Comparison of ENCODE assay signal across 10 cellular contexts in genomic region chrX:63503541-63503940, GRCh38.
DNase-seq lines count a peak whose midpoint lies in the region; ATAC-seq, FAIRE-seq and TF ChIP-seq lines count a peak whose summit lies in the region.
"Had no signal": no experiment of that assay in that cellular context is flagged by ENCODE, and none has a peak within 500 bp of the region (broad histone marks: within the 10 kb centered on the region; RNA-seq: fewer than 3 reads in every experiment).

No MANE protein-coding gene starts in this region.

- ATAC-seq in psoas muscle = no peak

- FAIRE-seq in HTR-8/SVneo (lab: Jason Lieb, UNC) = no peak

- H3K4me1 ChIP-seq in psoas muscle = no peaks in the 10 kb centered on the region

- 42 to 55% (median 53%) methylated on average over 1 of the region's 1 CpG for WGBS in psoas muscle, 3 donors

- no peak for TF ChIP-seq CTCF in choroid plexus epithelial cell (conservative IDR thresholded peaks at IDR 0.05; ENCODE audit: low read depth, low read length)
- TF ChIP-seq CTCF in psoas muscle (IDR thresholded peaks at IDR 0.05) = no peak

- no peaks in the 10 kb centered on the region for H3K36me3 ChIP-seq in psoas muscle (ENCODE audit: insufficient read depth in 1 of 2, low read depth in 1 of 2)

- intact Hi-C loops in psoas muscle (cut with DNase I) = no loop called here

- peaks cover 13% of the 10 kb centered on the region for H3K9me3 ChIP-seq in psoas muscle

- no peak overlapping the region for H3K4me3 ChIP-seq in choroid plexus epithelial cell (ENCODE audit: low read depth, low read length)
- no peak overlapping the region for H3K4me3 ChIP-seq in psoas muscle

- no peaks in the 10 kb centered on the region for H3K27me3 ChIP-seq in psoas muscle (ENCODE audit: insufficient read depth in 3 of 3, low read length in 2 of 3)

- no peak overlapping the region for H3K27ac ChIP-seq in psoas muscle

- DNase-seq in AG08396 (ENCODE audit: low spot score) (peak; percentile 10), HTR-8/SVneo (ENCODE audit: insufficient read length, low spot score) (peak; percentile 0), choroid plexus epithelial cell (ENCODE audit: low read depth) (peak; percentile 59), kidney tubule cell (ENCODE audit: low spot score) (peak; percentile 31), UCSD-AML1 (lab: John Stamatoyannopoulos, UW; ENCODE audit: unreplicated experiment) (no peak), HT-29 (ENCODE audit: low spot score) (no peak), cortex of kidney (lab: John Stamatoyannopoulos, UW) (no peak), psoas muscle (no peak)
- DNase-seq: caudate nucleus, NCI-H2029 treated with DMSO at 0.1 percent for 48 hours had no signal

Comparison
In these comparisons a context has a peak if more than half of its experiments do, and no peak if none do; other contexts are left out.
1. DNase-seq: peak in AG08396 (single experiment), HTR-8/SVneo (single experiment), choroid plexus epithelial cell (single experiment) and kidney tubule cell (single experiment); none in UCSD-AML1 (single experiment), HT-29 (single experiment), cortex of kidney (single experiment) and psoas muscle (0 of 2).